In the genomic region with DNA sequence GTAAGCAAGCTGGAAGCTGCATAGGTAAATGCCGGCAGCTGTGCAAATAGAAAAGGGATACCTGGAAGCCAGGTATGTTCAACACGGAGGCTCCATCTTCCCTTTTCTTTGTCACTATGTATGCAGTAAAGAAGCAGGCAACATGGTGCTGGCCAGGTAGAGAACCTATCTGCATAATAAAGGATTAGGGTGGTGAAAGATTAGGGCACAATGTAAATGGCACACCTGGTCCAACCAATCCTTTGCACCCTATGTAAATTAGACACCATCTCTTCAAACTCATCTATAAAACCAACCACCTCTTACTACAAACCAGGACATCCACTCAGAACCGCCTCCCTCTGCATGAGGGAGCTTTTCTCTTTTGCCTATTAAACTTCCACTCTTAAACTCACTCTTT, we compare ENCODE assay signal across 7 cellular contexts.
"Had no signal": no experiment of that assay in that cellular context is flagged by ENCODE, and none has a peak within 500 bp of the region (broad histone marks: within the 10 kb centered on the region; RNA-seq: fewer than 3 reads in every experiment).

No MANE protein-coding gene starts in this region.

- DNase-seq: activated CD4-positive, alpha-beta T cell treated with anti-CD3 and anti-CD28 coated beads for 48 hours; activated naive CD4-positive, alpha-beta T cell treated with Interleukin-2 at 50 U/mL for 16 hours; glutamatergic neuron; naive B cell; retina; stimulated activated CD4-positive, alpha-beta T cell treated with anti-CD3 and anti-CD28 coated beads, Interleukin-4, amount 100 ng/mL, for 1 hour; upper lobe of left lung had no signal
